ENCODE assay signal across 18 cellular contexts in the genomic region with DNA sequence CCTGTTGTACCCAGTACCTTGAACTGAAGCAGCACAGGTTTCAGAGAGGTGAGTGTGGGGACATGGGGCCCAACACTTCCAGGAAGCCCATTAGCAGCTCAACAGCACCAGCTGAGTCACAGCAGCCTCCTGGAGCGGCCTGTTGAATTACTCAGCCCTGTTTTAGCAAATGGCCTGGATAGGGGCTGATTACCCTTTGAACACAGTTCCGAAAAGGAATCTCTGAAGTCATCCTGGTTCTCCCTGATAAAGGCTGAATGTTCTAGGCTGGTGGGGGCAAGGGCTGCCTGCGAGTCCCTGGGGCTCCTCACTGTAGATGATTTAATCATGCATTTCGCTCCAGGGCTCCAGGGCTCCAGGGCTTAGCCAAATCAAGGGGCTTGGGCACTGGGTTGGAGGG.
DNase-seq lines count a peak whose midpoint lies in the region; ATAC-seq lines count a peak whose summit lies in the region.
"Had no signal": no experiment of that assay in that cellular context is flagged by ENCODE, and none has a peak within 500 bp of the region (broad histone marks: within the 10 kb centered on the region; RNA-seq: fewer than 3 reads in every experiment).

No MANE protein-coding gene starts in this region.

- H3K23ac ChIP-seq in trophoblast cell (ENCODE audit: low read length), result no peak overlapping the region

- H3K4ac ChIP-seq in trophoblast cell (ENCODE audit: low read depth, low read length), result no peak overlapping the region

- H3K79me1 ChIP-seq in trophoblast cell (ENCODE audit: low read length), result no peaks in the 10 kb centered on the region

- peak; percentile 12 for DNase-seq in activated CD4-positive, alpha-beta T cell treated with anti-CD3 and anti-CD28 coated beads for 36 hours
- DNase-seq in activated CD4-positive, alpha-beta T cell treated with anti-CD3 and anti-CD28 coated beads, Interleukin-2, amount 50 U/mL, for 48 hours, result no peak
- DNase-seq in M059J (ENCODE audit: low read depth), result peak; percentile 38
- peak; percentile 93 for DNase-seq in trophoblast cell
- DNase-seq in HuH-7 (ENCODE audit: low spot score), result no peak
- no peak for DNase-seq in NOMO-1 treated with dmso at 0.1 percent for 144 hours (lab: John Stamatoyannopoulos, UW; ENCODE audit: unreplicated experiment)
- DNase-seq in activated gamma-delta T cell (lab: John Stamatoyannopoulos, UW), result no peak
- DNase-seq: effector CD8-positive, alpha-beta T cell; HFFc6; kidney glomerular epithelial cell; NCI-H2029 treated with DMSO at 0.1 percent for 48 hours; NCI-H524; psoas muscle had no signal

- no peak overlapping the region for H2BK12ac ChIP-seq in trophoblast cell (ENCODE audit: low read length)

- no peak overlapping the region for H2BK5ac ChIP-seq in trophoblast cell (ENCODE audit: low read depth, low read length, poor library complexity)

- POLR2A ChIA-PET in activated CD4-positive, alpha-beta T cell treated with anti-CD3 and anti-CD28 coated beads for 36 hours (lab: Charles Lee), result no interaction called here

- no peaks in the 10 kb centered on the region for H3K27me3 ChIP-seq in trophoblast cell (ENCODE audit: insufficient read depth, low read length)
- H3K27me3 ChIP-seq: cardiac muscle cell had no signal

- peaks cover 13% of the 10 kb centered on the region for H3K27me3 Mint-ChIP-seq in activated CD4-positive, alpha-beta T cell treated with anti-CD3 and anti-CD28 coated beads for 36 hours
- H3K27me3 Mint-ChIP-seq: CD4-positive, CD25-positive, alpha-beta regulatory T cell had no signal

- intact Hi-C loops in activated CD4-positive, alpha-beta T cell treated with anti-CD3 and anti-CD28 coated beads for 36 hours (cut with DNase I, micrococcal nuclease), result no loop called here

- no peak overlapping the region for H3K4me3 Mint-ChIP-seq in activated CD4-positive, alpha-beta T cell treated with anti-CD3 and anti-CD28 coated beads for 36 hours
- H3K4me3 Mint-ChIP-seq: activated naive CD8-positive, alpha-beta T cell; CD4-positive, CD25-positive, alpha-beta regulatory T cell; HFFc6 had no signal

- no peak overlapping the region for H2AK5ac ChIP-seq in trophoblast cell (ENCODE audit: low read length)

- H2AFZ ChIP-seq in trophoblast cell (ENCODE audit: insufficient read depth, low read length, poor library complexity), result no peak overlapping the region

- no peak overlapping the region for H2BK120ac ChIP-seq in trophoblast cell (ENCODE audit: insufficient read depth, low read length, poor library complexity)

- no peak overlapping the region for H4K91ac ChIP-seq in trophoblast cell (ENCODE audit: low read depth, low read length)

- no peaks in the 10 kb centered on the region for H3K79me2 ChIP-seq in trophoblast cell (ENCODE audit: control insufficient read depth, insufficient read depth, low read length, poor library complexity)

- H3K36me3 ChIP-seq in trophoblast cell (ENCODE audit: control insufficient read depth in 1 of 2, insufficient read depth in 2 of 2, low read length in 2 of 2), result no peaks in the 10 kb centered on the region
- H3K36me3 ChIP-seq: cardiac muscle cell, suprapubic skin had no signal

- CTCF ChIA-PET in activated CD4-positive, alpha-beta T cell treated with anti-CD3 and anti-CD28 coated beads for 36 hours (lab: Charles Lee), result interaction anchor here (0.7 kb wide), 1 partner anchor 1313 kb away, joined by 4 read pairs; no protein-coding TSS in a partner anchor

- no peak overlapping the region for H3K4me3 ChIP-seq in trophoblast cell (ENCODE audit: low read depth, low read length)
- H3K4me3 ChIP-seq: cardiac muscle cell, psoas muscle, suprapubic skin had no signal

- no peak overlapping the region for H3K18ac ChIP-seq in trophoblast cell (ENCODE audit: low read length)

- no peak overlapping the region for H4K8ac ChIP-seq in trophoblast cell (ENCODE audit: low read depth, low read length)

- H3K4me2 ChIP-seq in trophoblast cell (ENCODE audit: low read length), result no peak overlapping the region

- no peaks in the 10 kb centered on the region for H3K36me3 Mint-ChIP-seq in activated CD4-positive, alpha-beta T cell treated with anti-CD3 and anti-CD28 coated beads for 36 hours (ENCODE audit: low read depth)
- H3K36me3 Mint-ChIP-seq: activated naive CD8-positive, alpha-beta T cell; CD4-positive, CD25-positive, alpha-beta regulatory T cell had no signal

- no peak overlapping the region for H3K27ac Mint-ChIP-seq in activated CD4-positive, alpha-beta T cell treated with anti-CD3 and anti-CD28 coated beads for 36 hours
- H3K27ac Mint-ChIP-seq: activated naive CD8-positive, alpha-beta T cell; CD4-positive, CD25-positive, alpha-beta regulatory T cell; HFFc6 had no signal

- no peak for ATAC-seq in activated CD4-positive, alpha-beta T cell treated with anti-CD3 and anti-CD28 coated beads for 36 hours
- peak; percentile 37 for ATAC-seq in esophagus mucosa
- ATAC-seq: psoas muscle had no signal

- H3K27ac ChIP-seq in trophoblast cell (ENCODE audit: low read depth, low read length), result no peak overlapping the region
- H3K27ac ChIP-seq: cardiac muscle cell, psoas muscle, suprapubic skin had no signal

- peaks cover 3% of the 10 kb centered on the region for H3K9me3 ChIP-seq in trophoblast cell (ENCODE audit: insufficient read depth, low read depth, low read length)
- H3K9me3 ChIP-seq: psoas muscle, suprapubic skin had no signal

- H3K9me3 Mint-ChIP-seq in activated CD4-positive, alpha-beta T cell treated with anti-CD3 and anti-CD28 coated beads for 36 hours (ENCODE audit: low read depth), result no peaks in the 10 kb centered on the region

- no peak overlapping the region for H4K12ac ChIP-seq in trophoblast cell (ENCODE audit: low read depth, low read length)

- H3K4me1 ChIP-seq in trophoblast cell (ENCODE audit: control insufficient read depth in 1 of 2, insufficient read depth in 2 of 2, low read length in 2 of 2), result peaks cover 8 to 13% of the 10 kb centered on the region in 2 experiments
- H3K4me1 ChIP-seq: psoas muscle, suprapubic skin had no signal

- H3K9ac ChIP-seq in trophoblast cell (ENCODE audit: low read length), result no peak overlapping the region

- no peaks in the 10 kb centered on the region for H3K4me1 Mint-ChIP-seq in activated CD4-positive, alpha-beta T cell treated with anti-CD3 and anti-CD28 coated beads for 36 hours

- H3K14ac ChIP-seq in trophoblast cell (ENCODE audit: low read length), result no peak overlapping the region

- no CpG with 5 or more reads among the region's 4 CpGs for WGBS in trophoblast cell (ENCODE audit: extremely low coverage, insufficient coverage, insufficient read length)

Comparison
In these comparisons a context has a peak if more than half of its experiments do, and no peak if none do; other contexts are left out.
1. DNase-seq: peak in activated CD4-positive, alpha-beta T cell treated with anti-CD3 and anti-CD28 coated beads for 36 hours (single experiment), M059J (single experiment) and trophoblast cell (2 of 2); none in activated CD4-positive, alpha-beta T cell treated with anti-CD3 and anti-CD28 coated beads, Interleukin-2, amount 50 U/mL, for 48 hours (0 of 2), HuH-7 (single experiment), NOMO-1 treated with dmso at 0.1 percent for 144 hours (single experiment) and activated gamma-delta T cell (single experiment).